15 cellular contexts compared by ENCODE assay signal in the genomic region with DNA sequence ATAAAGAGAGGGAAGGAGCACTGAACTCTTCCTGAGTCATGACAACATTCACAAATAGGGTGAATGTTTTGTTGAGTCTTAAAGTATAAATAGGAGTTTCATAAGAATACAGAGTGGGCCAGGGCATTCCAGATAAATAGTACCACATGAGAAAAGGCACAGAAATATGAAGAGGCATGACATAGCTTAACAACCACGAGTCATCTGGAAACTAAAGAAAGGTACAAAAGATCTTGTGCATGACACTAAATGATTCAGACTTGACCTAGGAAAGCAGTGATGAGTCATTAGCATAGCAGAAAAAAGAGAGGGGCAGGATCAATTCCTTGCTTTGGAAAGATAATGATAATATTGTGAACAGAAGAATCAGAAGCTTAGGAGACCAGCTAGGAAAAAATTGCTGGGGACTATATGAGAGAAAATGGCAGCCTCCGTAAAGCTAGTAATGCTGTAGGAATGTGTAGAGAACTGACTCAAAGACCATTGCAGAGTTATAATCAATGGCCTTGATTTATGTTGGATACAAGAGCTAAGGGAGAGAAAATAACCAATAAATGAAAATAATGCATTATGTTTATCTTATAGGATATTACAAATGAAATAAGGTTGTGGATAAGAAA. TPM values are rescaled to one million over a fixed set of nuclear protein-coding genes. Genes with fewer than 3 reads are reported as not detected.
DNase-seq lines count a peak whose midpoint lies in the region; ATAC-seq and TF ChIP-seq lines count a peak whose summit lies in the region.
"Had no signal": no experiment of that assay in that cellular context is flagged by ENCODE, and none has a peak within 500 bp of the region (broad histone marks: within the 10 kb centered on the region; RNA-seq: fewer than 3 reads in every experiment).

No MANE protein-coding gene starts in this region.

- H3K36me3 Mint-ChIP-seq in HFFc6 (ENCODE audit: low read depth), result peaks cover 7% of the 10 kb centered on the region; the same call in 1 of the 2 replicates
- no peaks in the 10 kb centered on the region for H3K36me3 Mint-ChIP-seq in activated T-cell treated with anti-CD3 and anti-CD28 coated beads, Interleukin-2, amount 50 U/mL, for 24 hours (ENCODE audit: low read depth)

- no peaks in the 10 kb centered on the region for H3K27me3 Mint-ChIP-seq in HFFc6 (ENCODE audit: insufficient read depth)
- H3K27me3 Mint-ChIP-seq in activated T-cell treated with anti-CD3 and anti-CD28 coated beads, Interleukin-2, amount 50 U/mL, for 24 hours, result no peaks in the 10 kb centered on the region

- no peaks in the 10 kb centered on the region for H3K36me3 ChIP-seq in thoracic aorta
- H3K36me3 ChIP-seq: BLaER1 treated with 17β-estradiol and CSF1 and Interleukin-3, amounts not matched to agents 10 nM and 100 nM had no signal

- H3K27ac Mint-ChIP-seq in HFFc6, result peak overlapping the region; percentile 85
- no peak overlapping the region for H3K27ac Mint-ChIP-seq in activated T-cell treated with anti-CD3 and anti-CD28 coated beads, Interleukin-2, amount 50 U/mL, for 24 hours

- no peaks in the 10 kb centered on the region for H3K9me3 Mint-ChIP-seq in HFFc6
- H3K9me3 Mint-ChIP-seq in activated T-cell treated with anti-CD3 and anti-CD28 coated beads, Interleukin-2, amount 50 U/mL, for 24 hours, result peaks cover 10% of the 10 kb centered on the region

- H3K9me3 ChIP-seq in thoracic aorta, result no peaks in the 10 kb centered on the region
- H3K9me3 ChIP-seq: BLaER1 treated with 17β-estradiol and CSF1 and Interleukin-3, amounts not matched to agents 10 nM and 100 nM had no signal

- TF ChIP-seq CTCF in HFFc6 (IDR thresholded peaks at IDR 0.05) (no peak), astrocyte of the spinal cord (IDR thresholded peaks at IDR 0.05; ENCODE audit: low read depth, low read length) (no peak), fibroblast of the aortic adventitia (IDR thresholded peaks at IDR 0.05; ENCODE audit: insufficient read depth, low read length) (no peak), thoracic aorta (IDR thresholded peaks at IDR 0.05) (no peak)

- H3K4me3 ChIP-seq in astrocyte of the spinal cord (ENCODE audit: low read depth, low read length) (no peak overlapping the region), fibroblast of the aortic adventitia (ENCODE audit: low read depth, low read length) (no peak overlapping the region), thoracic aorta (no peak overlapping the region)
- H3K4me3 ChIP-seq: BLaER1 treated with 17β-estradiol and CSF1 and Interleukin-3, amounts not matched to agents 10 nM and 100 nM had no signal

- peaks cover 78% of the 10 kb centered on the region for H3K4me1 Mint-ChIP-seq in HFFc6 (ENCODE audit: low read depth)
- no peaks in the 10 kb centered on the region for H3K4me1 Mint-ChIP-seq in activated T-cell treated with anti-CD3 and anti-CD28 coated beads, Interleukin-2, amount 50 U/mL, for 24 hours (ENCODE audit: low read depth)

- peak overlapping the region; percentile 29 for H3K4me3 Mint-ChIP-seq in HFFc6
- H3K4me3 Mint-ChIP-seq in activated T-cell treated with anti-CD3 and anti-CD28 coated beads, Interleukin-2, amount 50 U/mL, for 24 hours, result no peak overlapping the region

- H3K4me1 ChIP-seq in thoracic aorta (ENCODE audit: control insufficient read depth in 1 of 2, low read depth in 2 of 2), result peaks cover 27 to 54% of the 10 kb centered on the region in 2 donors

- H3K27ac ChIP-seq in thoracic aorta, result peak overlapping the region; percentile 57 to 58
- H3K27ac ChIP-seq: BLaER1 treated with 17β-estradiol and CSF1 and Interleukin-3, amounts not matched to agents 10 nM and 100 nM had no signal

- in situ Hi-C loops in astrocyte of the spinal cord (cut with HindIII; ENCODE audit: low sequenced_read_pairs), result no loop called here

- no peaks in the 10 kb centered on the region for H3K27me3 ChIP-seq in thoracic aorta (replicated peaks; ENCODE audit: insufficient read depth)
- H3K27me3 ChIP-seq: BLaER1 treated with 17β-estradiol and CSF1 and Interleukin-3, amounts not matched to agents 10 nM and 100 nM had no signal

- DNase-seq in HFFc6 (peak; percentile 65), astrocyte of the spinal cord (ENCODE audit: low read depth, low spot score) (peak; percentile 77), fibroblast of the aortic adventitia (ENCODE audit: low read depth) (peak; percentile 68), thoracic aorta (ENCODE audit: low spot score) (no peak), activated T-cell treated with anti-CD3 and anti-CD28 coated beads for 4 hours (no peak)
- DNase-seq in activated T-cell treated with anti-CD3 and anti-CD28 coated beads, Interleukin-2, amount 50 U/mL, for 1 hour, result no peak
- no peak for DNase-seq in activated T-cell treated with anti-CD3 and anti-CD28 coated beads, Interleukin-2, amount 50 U/mL, for 24 hours
- DNase-seq: activated gamma-delta T cell treated with Interleukin-2 at 50 U/mL for 16 hours; effector CD4-positive, alpha-beta T cell; NCI-H524 treated with DMSO at 0.1 percent for 48 hours; stimulated activated CD4-positive, alpha-beta T cell treated with anti-CD3 and anti-CD28 coated beads, Interleukin-4, amount 100 ng/mL, for 4 hours had no signal

- ATAC-seq in thoracic aorta (ENCODE audit: insufficient number of reproducible peaks, low FRiP score, low read depth) (no peak), HG03280 (IDR thresholded peaks at IDR 0.05; ENCODE audit: unreplicated experiment) (no peak)

RNA-seq across cellular contexts. Expression of gene FIBIN, which starts 47.6 kb away (rescaled TPM):
- total RNA-seq in HFFc6 (2021; fragmentation: NEBNext Ultra II Directional; extraction: Animal tissue kit (Norgen Biotek cat#: 25700)), result 100 to 1,000 TPM in 1 of 6 experiments, 10 to 100 TPM in 5; 38.9 to 101 (median 40.4) TPM
- 15.5 and 22.6 TPM in 2 replicates for total RNA-seq in fibroblast of the aortic adventitia (ENCODE audit: low replicate concordance)
- 100 to 1,000 TPM; 153 to 278 TPM for total RNA-seq in thoracic aorta
- total RNA-seq: activated CD8-positive, alpha-beta memory T cell treated with anti-CD3 and anti-CD28 coated beads for 36 hours; OCI-LY7 had no signal

Comparison
In these comparisons a context has a peak if more than half of its experiments do, and no peak if none do; other contexts are left out.
1. DNase-seq: peak in HFFc6 (single experiment), astrocyte of the spinal cord (single experiment) and fibroblast of the aortic adventitia (single experiment); none in thoracic aorta (single experiment), activated T-cell treated with anti-CD3 and anti-CD28 coated beads for 4 hours (single experiment), activated T-cell treated with anti-CD3 and anti-CD28 coated beads, Interleukin-2, amount 50 U/mL, for 1 hour (single experiment) and activated T-cell treated with anti-CD3 and anti-CD28 coated beads, Interleukin-2, amount 50 U/mL, for 24 hours (single experiment).